ENCODE assay signal across 2 cellular contexts in the genomic region with DNA sequence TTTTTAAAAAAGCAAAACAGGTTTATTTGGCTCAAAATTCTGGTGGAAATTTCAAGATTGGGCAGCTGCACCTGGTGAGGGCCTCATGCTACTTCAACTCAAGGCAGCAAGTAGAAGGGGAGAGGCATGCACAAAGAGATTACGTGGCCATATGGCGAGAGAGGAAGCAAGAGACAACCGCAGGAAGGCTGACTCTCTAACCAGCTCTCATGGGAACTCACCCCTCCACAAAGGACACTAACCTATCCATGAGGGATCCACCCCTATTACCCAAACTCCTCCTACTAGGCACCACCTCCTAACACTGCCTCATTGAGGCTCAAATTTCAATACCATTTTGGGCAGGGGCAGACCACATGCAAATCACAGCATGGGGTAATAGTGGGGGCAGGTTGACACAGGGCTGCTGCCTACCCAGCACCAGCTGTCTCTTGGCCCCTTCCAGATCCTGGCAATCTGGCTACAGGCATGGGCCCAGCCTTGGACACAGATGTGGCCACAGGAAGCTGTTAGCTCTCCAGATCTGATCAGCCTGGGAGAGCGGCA.
TF ChIP-seq lines count a peak whose summit lies in the region.

No MANE protein-coding gene starts in this region.

TF ChIP-seq in GM12878, 131 proteins besides CTCF, POLR2A, EP300 and RAD21 (continues in another document):
- no peak for TF ChIP-seq TAF1 (IDR thresholded peaks at IDR 0.05; ENCODE audit: borderline replicate concordance, low read depth, low read length)
- peak; percentile 90 for TF ChIP-seq MEF2B (IDR thresholded peaks at IDR 0.05; ENCODE audit: partially characterized antibody, poor library complexity, severe bottlenecking)
- TF ChIP-seq SMARCA5 (IDR thresholded peaks at IDR 0.05): peak; percentile 25; the same call in 1 of the 2 replicates
- peak; percentile 49; the same call in 1 of the 2 replicates for TF ChIP-seq TCF12 (IDR thresholded peaks at IDR 0.05; ENCODE audit: low read depth, low read length)
- no peak; the same call in 1 of the 2 replicates for TF ChIP-seq ZNF207 (IDR thresholded peaks at IDR 0.05; ENCODE audit: borderline replicate concordance)
- peak; percentile 22 for TF ChIP-seq SIX5 (IDR thresholded peaks at IDR 0.05; ENCODE audit: low read depth, low read length, severe bottlenecking)
- TF ChIP-seq, protein P1, sequence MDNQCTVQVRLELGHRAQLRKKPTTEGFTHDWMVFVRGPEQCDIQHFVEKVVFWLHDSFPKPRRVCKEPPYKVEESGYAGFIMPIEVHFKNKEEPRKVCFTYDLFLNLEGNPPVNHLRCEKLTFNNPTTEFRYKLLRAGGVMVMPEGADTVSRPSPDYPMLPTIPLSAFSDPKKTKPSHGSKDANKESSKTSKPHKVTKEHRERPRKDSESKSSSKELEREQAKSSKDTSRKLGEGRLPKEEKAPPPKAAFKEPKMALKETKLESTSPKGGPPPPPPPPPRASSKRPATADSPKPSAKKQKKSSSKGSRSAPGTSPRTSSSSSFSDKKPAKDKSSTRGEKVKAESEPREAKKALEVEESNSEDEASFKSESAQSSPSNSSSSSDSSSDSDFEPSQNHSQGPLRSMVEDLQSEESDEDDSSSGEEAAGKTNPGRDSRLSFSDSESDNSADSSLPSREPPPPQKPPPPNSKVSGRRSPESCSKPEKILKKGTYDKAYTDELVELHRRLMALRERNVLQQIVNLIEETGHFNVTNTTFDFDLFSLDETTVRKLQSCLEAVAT (IDR thresholded peaks at IDR 0.05): 0 out of 2 replicates have a peak, but pooled peaks have one; percentile 65
- TF ChIP-seq KLF5 (IDR thresholded peaks at IDR 0.05; ENCODE audit: partially characterized antibody): peak; percentile 66
- peak; percentile 37; the same call in 1 of the 2 replicates for TF ChIP-seq SMAD5 (IDR thresholded peaks at IDR 0.05; ENCODE audit: low read depth)
- peak; percentile 64 for TF ChIP-seq SP1 (IDR thresholded peaks at IDR 0.05; ENCODE audit: low read depth, low read length)
- TF ChIP-seq, protein P2, sequence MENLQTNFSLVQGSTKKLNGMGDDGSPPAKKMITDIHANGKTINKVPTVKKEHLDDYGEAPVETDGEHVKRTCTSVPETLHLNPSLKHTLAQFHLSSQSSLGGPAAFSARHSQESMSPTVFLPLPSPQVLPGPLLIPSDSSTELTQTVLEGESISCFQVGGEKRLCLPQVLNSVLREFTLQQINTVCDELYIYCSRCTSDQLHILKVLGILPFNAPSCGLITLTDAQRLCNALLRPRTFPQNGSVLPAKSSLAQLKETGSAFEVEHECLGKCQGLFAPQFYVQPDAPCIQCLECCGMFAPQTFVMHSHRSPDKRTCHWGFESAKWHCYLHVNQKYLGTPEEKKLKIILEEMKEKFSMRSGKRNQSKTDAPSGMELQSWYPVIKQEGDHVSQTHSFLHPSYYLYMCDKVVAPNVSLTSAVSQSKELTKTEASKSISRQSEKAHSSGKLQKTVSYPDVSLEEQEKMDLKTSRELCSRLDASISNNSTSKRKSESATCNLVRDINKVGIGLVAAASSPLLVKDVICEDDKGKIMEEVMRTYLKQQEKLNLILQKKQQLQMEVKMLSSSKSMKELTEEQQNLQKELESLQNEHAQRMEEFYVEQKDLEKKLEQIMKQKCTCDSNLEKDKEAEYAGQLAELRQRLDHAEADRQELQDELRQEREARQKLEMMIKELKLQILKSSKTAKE (IDR thresholded peaks at IDR 0.05; ENCODE audit: low read depth, poor library complexity, severe bottlenecking): peak; percentile 81
- TF ChIP-seq IRF4 (IDR thresholded peaks at IDR 0.05; ENCODE audit: low read depth, low read length): 0 out of 2 replicates have a peak, but pooled peaks have one; percentile 68
- TF ChIP-seq JUNB (IDR thresholded peaks at IDR 0.05): no peak
- TF ChIP-seq CBFB (IDR thresholded peaks at IDR 0.05; ENCODE audit: low read depth): peak; percentile 69; the same call in 1 of the 2 replicates
- TF ChIP-seq, protein P3, sequence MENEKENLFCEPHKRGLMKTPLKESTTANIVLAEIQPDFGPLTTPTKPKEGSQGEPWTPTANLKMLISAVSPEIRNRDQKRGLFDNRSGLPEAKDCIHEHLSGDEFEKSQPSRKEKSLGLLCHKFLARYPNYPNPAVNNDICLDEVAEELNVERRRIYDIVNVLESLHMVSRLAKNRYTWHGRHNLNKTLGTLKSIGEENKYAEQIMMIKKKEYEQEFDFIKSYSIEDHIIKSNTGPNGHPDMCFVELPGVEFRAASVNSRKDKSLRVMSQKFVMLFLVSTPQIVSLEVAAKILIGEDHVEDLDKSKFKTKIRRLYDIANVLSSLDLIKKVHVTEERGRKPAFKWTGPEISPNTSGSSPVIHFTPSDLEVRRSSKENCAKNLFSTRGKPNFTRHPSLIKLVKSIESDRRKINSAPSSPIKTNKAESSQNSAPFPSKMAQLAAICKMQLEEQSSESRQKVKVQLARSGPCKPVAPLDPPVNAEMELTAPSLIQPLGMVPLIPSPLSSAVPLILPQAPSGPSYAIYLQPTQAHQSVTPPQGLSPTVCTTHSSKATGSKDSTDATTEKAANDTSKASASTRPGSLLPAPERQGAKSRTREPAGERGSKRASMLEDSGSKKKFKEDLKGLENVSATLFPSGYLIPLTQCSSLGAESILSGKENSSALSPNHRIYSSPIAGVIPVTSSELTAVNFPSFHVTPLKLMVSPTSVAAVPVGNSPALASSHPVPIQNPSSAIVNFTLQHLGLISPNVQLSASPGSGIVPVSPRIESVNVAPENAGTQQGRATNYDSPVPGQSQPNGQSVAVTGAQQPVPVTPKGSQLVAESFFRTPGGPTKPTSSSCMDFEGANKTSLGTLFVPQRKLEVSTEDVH (IDR thresholded peaks at IDR 0.05; ENCODE audit: low read depth, partially characterized antibody): peak; percentile 24
- 0 out of 2 replicates have a peak, but pooled peaks have one; percentile 16 for TF ChIP-seq TCF3 (IDR thresholded peaks at IDR 0.05; ENCODE audit: borderline replicate concordance, insufficient read depth, low read depth, low read length)
- TF ChIP-seq, protein P4, sequence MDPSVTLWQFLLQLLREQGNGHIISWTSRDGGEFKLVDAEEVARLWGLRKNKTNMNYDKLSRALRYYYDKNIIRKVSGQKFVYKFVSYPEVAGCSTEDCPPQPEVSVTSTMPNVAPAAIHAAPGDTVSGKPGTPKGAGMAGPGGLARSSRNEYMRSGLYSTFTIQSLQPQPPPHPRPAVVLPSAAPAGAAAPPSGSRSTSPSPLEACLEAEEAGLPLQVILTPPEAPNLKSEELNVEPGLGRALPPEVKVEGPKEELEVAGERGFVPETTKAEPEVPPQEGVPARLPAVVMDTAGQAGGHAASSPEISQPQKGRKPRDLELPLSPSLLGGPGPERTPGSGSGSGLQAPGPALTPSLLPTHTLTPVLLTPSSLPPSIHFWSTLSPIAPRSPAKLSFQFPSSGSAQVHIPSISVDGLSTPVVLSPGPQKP (IDR thresholded peaks at IDR 0.05; ENCODE audit: low read depth, low read length): no peak
- TF ChIP-seq POLR2AphosphoS2 (IDR thresholded peaks at IDR 0.05; ENCODE audit: low read depth, low read length): 0 out of 2 replicates have a peak, but pooled peaks have one; percentile 43
- peak; percentile 86 for TF ChIP-seq POLR2AphosphoS5 (IDR thresholded peaks at IDR 0.05; ENCODE audit: low read length)

TF ChIP-seq in HEK293T, 16 proteins besides CTCF, POLR2A, EP300 and RAD21:
- TF ChIP-seq ZNF384 (IDR thresholded peaks at IDR 0.05): no peak
- no peak for TF ChIP-seq L3MBTL2 (conservative IDR thresholded peaks at IDR 0.05)
- no peak for TF ChIP-seq SP1 (IDR thresholded peaks at IDR 0.05)
- TF ChIP-seq ARNT (IDR thresholded peaks at IDR 0.05): no peak
- TF ChIP-seq FOXM1 (IDR thresholded peaks at IDR 0.05; ENCODE audit: borderline replicate concordance): no peak
- TF ChIP-seq SUZ12 (IDR thresholded peaks at IDR 0.05): no peak
- no peak for TF ChIP-seq LEF1 (IDR thresholded peaks at IDR 0.05; ENCODE audit: borderline replicate concordance)
